ENCODE assay signal across 8 cellular contexts in genomic region chr7:7103343-7104313, GRCh38.
DNase-seq lines count a peak whose midpoint lies in the region; ATAC-seq, FAIRE-seq and TF ChIP-seq lines count a peak whose summit lies in the region.

No MANE protein-coding gene starts in this region.

- no peak overlapping the region for H3K4me3 Mint-ChIP-seq in activated T-cell treated with anti-CD3 and anti-CD28 coated beads, Interleukin-2, amount 50 U/mL, for 4 hours
- H3K4me3 Mint-ChIP-seq in activated T-cell treated with anti-CD3 and anti-CD28 coated beads, Interleukin-2, amount 50 U/mL, for 24 hours = no peak overlapping the region

- peak; percentile 32 to 66 for ATAC-seq in activated T-cell treated with anti-CD3 and anti-CD28 coated beads, Interleukin-2, amount 50 U/mL, for 4 hours
- ATAC-seq in HepG2 (peak; percentile 62), GM18505 (IDR thresholded peaks at IDR 0.05; ENCODE audit: unreplicated experiment) (no peak)

- no peak for FAIRE-seq in HTR-8/SVneo (lab: Jason Lieb, UNC)
- peak; percentile 74 for FAIRE-seq in HepG2 (lab: Jason Lieb, UNC)
- FAIRE-seq in urothelium cell line (lab: Jason Lieb, UNC) = no peak

- no peak for DNase-seq in activated T-cell treated with anti-CD3 and anti-CD28 coated beads, Interleukin-2, amount 50 U/mL, for 4 hours
- no peak for DNase-seq in activated T-cell treated with anti-CD3 and anti-CD28 coated beads, Interleukin-2, amount 50 U/mL, for 24 hours
- DNase-seq in HTR-8/SVneo (ENCODE audit: insufficient read length, low spot score) (peak; percentile 70), NT2/D1 (ENCODE audit: low read depth, low spot score) (peak; percentile 46), cerebellum (ENCODE audit: low spot score) (peak; percentile 26), HepG2 (ENCODE audit: low spot score) (peak; percentile 61), urothelium cell line (ENCODE audit: low spot score) (peak; percentile 73)

- peaks cover under 1% of the 10 kb centered on the region for H3K9me3 Mint-ChIP-seq in activated T-cell treated with anti-CD3 and anti-CD28 coated beads, Interleukin-2, amount 50 U/mL, for 4 hours
- H3K9me3 Mint-ChIP-seq in activated T-cell treated with anti-CD3 and anti-CD28 coated beads, Interleukin-2, amount 50 U/mL, for 24 hours = peaks cover 6% of the 10 kb centered on the region

- H3K27ac Mint-ChIP-seq in activated T-cell treated with anti-CD3 and anti-CD28 coated beads, Interleukin-2, amount 50 U/mL, for 24 hours = no peak overlapping the region

- H3K4me1 ChIP-seq in NT2/D1 (ENCODE audit: insufficient read depth, insufficient read length) (peaks cover 7% of the 10 kb centered on the region), HepG2 (ENCODE audit: insufficient read depth, low read length) (peaks cover 61% of the 10 kb centered on the region)

- H2AFZ ChIP-seq in HepG2 (ENCODE audit: low read length) = no peak overlapping the region

- peak; percentile 72 for TF ChIP-seq CTCF in HepG2 (CRISPR knock-in tag; IDR thresholded peaks at IDR 0.05)

- H3K27me3 Mint-ChIP-seq in activated T-cell treated with anti-CD3 and anti-CD28 coated beads, Interleukin-2, amount 50 U/mL, for 4 hours (ENCODE audit: low read depth) = no peaks in the 10 kb centered on the region
- no peaks in the 10 kb centered on the region for H3K27me3 Mint-ChIP-seq in activated T-cell treated with anti-CD3 and anti-CD28 coated beads, Interleukin-2, amount 50 U/mL, for 24 hours

- H3K27me3 ChIP-seq in NT2/D1 (ENCODE audit: insufficient read depth, insufficient read length) = no peaks in the 10 kb centered on the region
- no peaks in the 10 kb centered on the region for H3K27me3 ChIP-seq in HepG2 (ENCODE audit: control insufficient read depth in 1 of 2, insufficient read depth in 2 of 2, low read length in 2 of 2)

- no TSS peak for BruUV-seq in HepG2 (replicated peaks; lab: Mats Ljungman, UMichigan)

- H3K9ac ChIP-seq in NT2/D1 (ENCODE audit: insufficient read length, low read depth) (no peak overlapping the region), HepG2 (ENCODE audit: insufficient read depth, low read depth, low read length) (no peak overlapping the region)

- no peaks in the 10 kb centered on the region for H3K36me3 ChIP-seq in NT2/D1 (ENCODE audit: insufficient read depth, insufficient read length, low read length)
- no peaks in the 10 kb centered on the region for H3K36me3 ChIP-seq in HepG2 (replicated peaks in 1 of 2; ENCODE audit: control insufficient read depth in 1 of 2, insufficient read depth in 2 of 2, low read length in 2 of 2)

- TF ChIP-seq EP300 in HepG2 (IDR thresholded peaks at IDR 0.05; ENCODE audit: low read depth in 2 of 2, low read length in 2 of 2) = no peak
- no peak for TF ChIP-seq EP300 in HepG2 (CRISPR knock-in tag; IDR thresholded peaks at IDR 0.05; ENCODE audit: borderline replicate concordance)

- H3K4me2 ChIP-seq in HepG2 (ENCODE audit: low read depth, low read length) = peak overlapping the region; percentile 28

- POLR2A ChIA-PET in HepG2 (lab: Yijun Ruan, JAX) = interaction anchor here (0.6 to 1.3 kb wide), 3 partner anchors 71 to 85 kb away, joined by 3 to 10 read pairs (median 4); partner anchors contain the start of gene C1GALT1

- H3K9me3 ChIP-seq in NT2/D1 (ENCODE audit: insufficient read depth, low read length) (peaks cover 5% of the 10 kb centered on the region; the same call in 1 of the 2 replicates), HepG2 (ENCODE audit: low read length) (peaks cover under 1% of the 10 kb centered on the region)

- peak; percentile 59 for TF ChIP-seq RAD21 in HepG2 (CRISPR knock-in tag; IDR thresholded peaks at IDR 0.05)

- H4K20me1 ChIP-seq in HepG2 (ENCODE audit: insufficient read depth, low read length) = no peaks in the 10 kb centered on the region

- H3K27ac ChIP-seq in HepG2 (ENCODE audit: extremely low read length, insufficient read depth, low read length) = no peak overlapping the region

- no peaks in the 10 kb centered on the region for H3K79me2 ChIP-seq in HepG2 (ENCODE audit: insufficient read depth, low read length)

- peaks cover 23% of the 10 kb centered on the region for H3K4me1 Mint-ChIP-seq in activated T-cell treated with anti-CD3 and anti-CD28 coated beads, Interleukin-2, amount 50 U/mL, for 4 hours (ENCODE audit: low read depth)
- peaks cover 21% of the 10 kb centered on the region for H3K4me1 Mint-ChIP-seq in activated T-cell treated with anti-CD3 and anti-CD28 coated beads, Interleukin-2, amount 50 U/mL, for 24 hours (ENCODE audit: low read depth)

- CTCF ChIA-PET in HepG2 (lab: Yijun Ruan, JAX; ENCODE audit: low intra/inter-chr PET ratio, low total read pairs) = interaction anchor here (1.1 to 1.9 kb wide), 2 partner anchors 187 to 437 kb away, joined by 4 to 8 read pairs; no protein-coding TSS in a partner anchor

- no peak overlapping the region for H3K4me3 ChIP-seq in NT2/D1 (ENCODE audit: insufficient read length, low read depth)
- no peak overlapping the region for H3K4me3 ChIP-seq in HepG2 (replicated peaks in 1 of 3; ENCODE audit: insufficient read depth in 1 of 3, low read depth in 2 of 3, low read length in 3 of 3)

- H3K36me3 Mint-ChIP-seq in activated T-cell treated with anti-CD3 and anti-CD28 coated beads, Interleukin-2, amount 50 U/mL, for 4 hours (ENCODE audit: insufficient read depth) = no peaks in the 10 kb centered on the region
- H3K36me3 Mint-ChIP-seq in activated T-cell treated with anti-CD3 and anti-CD28 coated beads, Interleukin-2, amount 50 U/mL, for 24 hours (ENCODE audit: low read depth) = peaks cover 3% of the 10 kb centered on the region

- 75% methylated on average over 29 of the region's 29 CpGs for WGBS in HepG2 (ENCODE audit: low lambda C conversion rate)

- no peak for TF ChIP-seq POLR2A in HepG2 (IDR thresholded peaks at IDR 0.05; ENCODE audit: insufficient read depth in 1 of 2, low read depth in 2 of 2, low read length in 2 of 2)
- TF ChIP-seq POLR2A in GM18505 (IDR thresholded peaks at IDR 0.05; ENCODE audit: borderline replicate concordance, extremely low read depth, insufficient read depth, insufficient read length) = no peak

- in situ Hi-C loops in HepG2 (cut with HindIII; ENCODE audit: extremely low pct_ligation_motif_present, low pct_unique_long_range_greater_than_20kb) = loop anchor here (5.0 to 10.0 kb wide), 2 partner anchors 79 to 121 kb away; partner anchors contain the start of gene C1GALT1

- intact Hi-C loops in HepG2 (cut with micrococcal nuclease; ENCODE audit: unreplicated experiment) = loop anchor here (2.0 to 10.0 kb wide), 4 partner anchors 79 to 431 kb away; partner anchors contain the start of genes C1GALT1 and COL28A1

TF ChIP-seq in HepG2, 621 proteins besides CTCF, POLR2A, EP300 and RAD21 (continues in another document):
- TF ChIP-seq RBFOX2 (IDR thresholded peaks at IDR 0.05; ENCODE audit: low read depth, low read length) (no peak), NCOR1 (IDR thresholded peaks at IDR 0.05; ENCODE audit: borderline replicate concordance, low read length) (no peak), HOXA3 (CRISPR knock-in tag; IDR thresholded peaks at IDR 0.05) (no peak), HMGXB4 (CRISPR knock-in tag; IDR thresholded peaks at IDR 0.05; ENCODE audit: borderline replicate concordance in 1 of 2, low read depth in 1 of 2) (0 out of 4 replicates have a peak, but pooled peaks of 1 of the 2 experiments have one; percentile 22), ARID5B (CRISPR knock-in tag; IDR thresholded peaks at IDR 0.05) (0 out of 2 replicates have a peak, but pooled peaks have one; percentile 13)

Comparison
In these comparisons a context has a peak if more than half of its experiments do, and no peak if none do; other contexts are left out.
1. DNase-seq: peak in HTR-8/SVneo (single experiment), NT2/D1 (single experiment), cerebellum (single experiment), HepG2 (single experiment) and urothelium cell line (single experiment); none in activated T-cell treated with anti-CD3 and anti-CD28 coated beads, Interleukin-2, amount 50 U/mL, for 4 hours (single experiment) and activated T-cell treated with anti-CD3 and anti-CD28 coated beads, Interleukin-2, amount 50 U/mL, for 24 hours (single experiment).